ENCODE assay signal across 2 cellular contexts in the genomic region with DNA sequence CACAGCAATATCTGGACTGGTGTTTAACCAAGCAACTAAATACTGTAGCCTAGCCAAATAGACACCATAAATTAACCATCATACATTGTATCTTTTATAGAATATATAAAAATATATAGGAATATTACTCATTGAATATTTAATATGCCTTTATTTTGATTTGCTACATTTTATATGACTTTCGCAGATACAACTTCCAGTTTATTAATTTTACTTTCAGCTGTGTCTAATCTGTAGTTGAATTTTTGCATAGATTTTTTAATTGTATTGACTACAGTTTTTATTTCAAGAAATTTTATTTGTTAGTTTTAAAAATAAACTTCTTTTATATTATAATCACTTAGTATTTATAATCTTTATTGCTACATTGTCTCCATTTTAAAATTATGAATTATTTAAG.
A peak's percentile ranks its signal among the peaks of the same experiment; 100 is the strongest.
TF ChIP-seq lines count a peak whose summit lies in the region.

No MANE protein-coding gene starts in this region.

TF ChIP-seq in SK-N-SH treated with all-trans-retinoic acid at 6 μM for 48 hours, 23 proteins besides CTCF, POLR2A, EP300 and RAD21 (continued from another document):
- TF ChIP-seq, protein P1, sequence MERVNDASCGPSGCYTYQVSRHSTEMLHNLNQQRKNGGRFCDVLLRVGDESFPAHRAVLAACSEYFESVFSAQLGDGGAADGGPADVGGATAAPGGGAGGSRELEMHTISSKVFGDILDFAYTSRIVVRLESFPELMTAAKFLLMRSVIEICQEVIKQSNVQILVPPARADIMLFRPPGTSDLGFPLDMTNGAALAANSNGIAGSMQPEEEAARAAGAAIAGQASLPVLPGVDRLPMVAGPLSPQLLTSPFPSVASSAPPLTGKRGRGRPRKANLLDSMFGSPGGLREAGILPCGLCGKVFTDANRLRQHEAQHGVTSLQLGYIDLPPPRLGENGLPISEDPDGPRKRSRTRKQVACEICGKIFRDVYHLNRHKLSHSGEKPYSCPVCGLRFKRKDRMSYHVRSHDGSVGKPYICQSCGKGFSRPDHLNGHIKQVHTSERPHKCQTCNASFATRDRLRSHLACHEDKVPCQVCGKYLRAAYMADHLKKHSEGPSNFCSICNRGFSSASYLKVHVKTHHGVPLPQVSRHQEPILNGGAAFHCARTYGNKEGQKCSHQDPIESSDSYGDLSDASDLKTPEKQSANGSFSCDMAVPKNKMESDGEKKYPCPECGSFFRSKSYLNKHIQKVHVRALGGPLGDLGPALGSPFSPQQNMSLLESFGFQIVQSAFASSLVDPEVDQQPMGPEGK (CRISPR knock-in tag; IDR thresholded peaks at IDR 0.05; ENCODE audit: borderline replicate concordance), result no peak
- TF ChIP-seq ZFP30 (CRISPR knock-in tag; IDR thresholded peaks at IDR 0.05), result peak; percentile 93

TF ChIP-seq in SK-N-SH, 30 proteins besides CTCF, POLR2A, EP300 and RAD21 (continued from another document):
- TF ChIP-seq, protein P2, sequence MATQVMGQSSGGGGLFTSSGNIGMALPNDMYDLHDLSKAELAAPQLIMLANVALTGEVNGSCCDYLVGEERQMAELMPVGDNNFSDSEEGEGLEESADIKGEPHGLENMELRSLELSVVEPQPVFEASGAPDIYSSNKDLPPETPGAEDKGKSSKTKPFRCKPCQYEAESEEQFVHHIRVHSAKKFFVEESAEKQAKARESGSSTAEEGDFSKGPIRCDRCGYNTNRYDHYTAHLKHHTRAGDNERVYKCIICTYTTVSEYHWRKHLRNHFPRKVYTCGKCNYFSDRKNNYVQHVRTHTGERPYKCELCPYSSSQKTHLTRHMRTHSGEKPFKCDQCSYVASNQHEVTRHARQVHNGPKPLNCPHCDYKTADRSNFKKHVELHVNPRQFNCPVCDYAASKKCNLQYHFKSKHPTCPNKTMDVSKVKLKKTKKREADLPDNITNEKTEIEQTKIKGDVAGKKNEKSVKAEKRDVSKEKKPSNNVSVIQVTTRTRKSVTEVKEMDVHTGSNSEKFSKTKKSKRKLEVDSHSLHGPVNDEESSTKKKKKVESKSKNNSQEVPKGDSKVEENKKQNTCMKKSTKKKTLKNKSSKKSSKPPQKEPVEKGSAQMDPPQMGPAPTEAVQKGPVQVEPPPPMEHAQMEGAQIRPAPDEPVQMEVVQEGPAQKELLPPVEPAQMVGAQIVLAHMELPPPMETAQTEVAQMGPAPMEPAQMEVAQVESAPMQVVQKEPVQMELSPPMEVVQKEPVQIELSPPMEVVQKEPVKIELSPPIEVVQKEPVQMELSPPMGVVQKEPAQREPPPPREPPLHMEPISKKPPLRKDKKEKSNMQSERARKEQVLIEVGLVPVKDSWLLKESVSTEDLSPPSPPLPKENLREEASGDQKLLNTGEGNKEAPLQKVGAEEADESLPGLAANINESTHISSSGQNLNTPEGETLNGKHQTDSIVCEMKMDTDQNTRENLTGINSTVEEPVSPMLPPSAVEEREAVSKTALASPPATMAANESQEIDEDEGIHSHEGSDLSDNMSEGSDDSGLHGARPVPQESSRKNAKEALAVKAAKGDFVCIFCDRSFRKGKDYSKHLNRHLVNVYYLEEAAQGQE (IDR thresholded peaks at IDR 0.05; ENCODE audit: low read depth, low read length), result no peak
- TF ChIP-seq RCOR1 (IDR thresholded peaks at IDR 0.05; ENCODE audit: low read length), result no peak
- TF ChIP-seq, protein P3, sequence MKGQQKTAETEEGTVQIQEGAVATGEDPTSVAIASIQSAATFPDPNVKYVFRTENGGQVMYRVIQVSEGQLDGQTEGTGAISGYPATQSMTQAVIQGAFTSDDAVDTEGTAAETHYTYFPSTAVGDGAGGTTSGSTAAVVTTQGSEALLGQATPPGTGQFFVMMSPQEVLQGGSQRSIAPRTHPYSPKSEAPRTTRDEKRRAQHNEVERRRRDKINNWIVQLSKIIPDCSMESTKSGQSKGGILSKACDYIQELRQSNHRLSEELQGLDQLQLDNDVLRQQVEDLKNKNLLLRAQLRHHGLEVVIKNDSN (IDR thresholded peaks at IDR 0.05; ENCODE audit: borderline replicate concordance, low read depth), result no peak
- TF ChIP-seq, protein P4, sequence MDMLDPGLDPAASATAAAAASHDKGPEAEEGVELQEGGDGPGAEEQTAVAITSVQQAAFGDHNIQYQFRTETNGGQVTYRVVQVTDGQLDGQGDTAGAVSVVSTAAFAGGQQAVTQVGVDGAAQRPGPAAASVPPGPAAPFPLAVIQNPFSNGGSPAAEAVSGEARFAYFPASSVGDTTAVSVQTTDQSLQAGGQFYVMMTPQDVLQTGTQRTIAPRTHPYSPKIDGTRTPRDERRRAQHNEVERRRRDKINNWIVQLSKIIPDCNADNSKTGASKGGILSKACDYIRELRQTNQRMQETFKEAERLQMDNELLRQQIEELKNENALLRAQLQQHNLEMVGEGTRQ (IDR thresholded peaks at IDR 0.05; ENCODE audit: borderline replicate concordance, low read depth, low read length), result no peak
TF ChIP-seq in SK-N-SH: peak in this region for 0.
